ENCODE assay signal across 10 cellular contexts in genomic region chr1:24294228-24294672, GRCh38. TPM values are rescaled to one million over a fixed set of nuclear protein-coding genes. Genes with fewer than 3 reads are reported as not detected.
DNase-seq lines count a peak whose midpoint lies in the region; ATAC-seq and TF ChIP-seq lines count a peak whose summit lies in the region.
"Had no signal": no experiment of that assay in that cellular context is flagged by ENCODE, and none has a peak within 500 bp of the region (broad histone marks: within the 10 kb centered on the region; RNA-seq: fewer than 3 reads in every experiment).

No MANE protein-coding gene starts in this region.

- TF ChIP-seq CTCF in Panc1 (IDR thresholded peaks at IDR 0.05), result no peak
- TF ChIP-seq CTCF in psoas muscle (IDR thresholded peaks at IDR 0.05), result no peak

- DNase-seq in EL (peak; percentile 98), Panc1 (ENCODE audit: low read depth, low spot score) (no peak), fibroblast of gingiva (ENCODE audit: low read depth) (peak; percentile 99), psoas muscle (peak in 1 of 2 donors; percentile 48), midbrain (lab: John Stamatoyannopoulos, UW) (no peak), head of caudate nucleus (no peak)
- DNase-seq: activated CD4-positive, alpha-beta T cell treated with anti-CD3 and anti-CD28 coated beads, Interleukin-2, amount 50 U/mL, for 48 hours; stimulated activated CD4-positive, alpha-beta T cell treated with anti-CD3 and anti-CD28 coated beads, Interleukin-2, amount 100 ng/mL, for 24 hours had no signal

- peak overlapping the region; percentile 25; the same call in 1 of the 2 replicates for H3K27ac ChIP-seq in Panc1 (ENCODE audit: low read length)
- peak overlapping the region; percentile 58 for H3K27ac ChIP-seq in psoas muscle

- in situ Hi-C loops in Panc1 (cut with HindIII; ENCODE audit: low pct_unique_long_range_greater_than_20kb, low sequenced_read_pairs), result no loop called here

- no TSS peak for BruUV-seq in Panc1 (replicated peaks; lab: Mats Ljungman, UMichigan)

- H3K27me3 ChIP-seq in Panc1 (ENCODE audit: control insufficient read depth, insufficient read depth, low read length) (no peaks in the 10 kb centered on the region), psoas muscle (ENCODE audit: insufficient read depth in 3 of 3, low read length in 2 of 3) (peaks cover 0 to 8% (median 0%) of the 10 kb centered on the region in 3 donors)

- CTCF ChIA-PET in Panc1 (lab: Charles Lee), result no interaction called here

- ATAC-seq in Panc1 (no peak), psoas muscle (peak; percentile 69 to 82 (median 76)), HG03469 (IDR thresholded peaks at IDR 0.05; ENCODE audit: unreplicated experiment) (no peak), HG03460 (IDR thresholded peaks at IDR 0.05; ENCODE audit: unreplicated experiment) (no peak)

- intact Hi-C loops in Panc1 (cut with micrococcal nuclease; ENCODE audit: unreplicated experiment), result no loop called here
- intact Hi-C loops in psoas muscle (cut with DNase I), result no loop called here
- intact Hi-C loops in head of caudate nucleus (cut with DNase I), result no loop called here

- H3K9me3 ChIP-seq in Panc1 (ENCODE audit: control insufficient read depth, insufficient read depth, low read depth, low read length) (no peaks in the 10 kb centered on the region), psoas muscle (no peaks in the 10 kb centered on the region)

- H3K4me1 ChIP-seq in Panc1 (ENCODE audit: control insufficient read depth, insufficient read depth, low read length) (peaks cover 15% of the 10 kb centered on the region), psoas muscle (peaks cover 3% of the 10 kb centered on the region)

- 75 to 83% (median 78%) methylated on average over 9 of the region's 9 CpGs for WGBS in psoas muscle, 3 donors

- H3K36me3 ChIP-seq in Panc1 (ENCODE audit: control insufficient read depth, insufficient read depth, low read length), result no peaks in the 10 kb centered on the region
- no peaks in the 10 kb centered on the region for H3K36me3 ChIP-seq in psoas muscle (ENCODE audit: insufficient read depth in 1 of 2, low read depth in 1 of 2)

- H3K4me3 ChIP-seq in Panc1 (ENCODE audit: low read depth in 2 of 2, low read length in 2 of 2) (no peak overlapping the region), psoas muscle (no peak overlapping the region)

- POLR2A ChIA-PET in Panc1 (lab: Charles Lee), result no interaction called here

RNA-seq across cellular contexts. Expression of gene GRHL3, which starts 24.9 kb away (rescaled TPM):
- total RNA-seq in Panc1 (2021; ENCODE audit: unreplicated experiment) (16.7 TPM), psoas muscle (under 1 TPM in 1 of 4 donors, not detected in 3; 0.30 TPM)
- polyA plus RNA-seq in Panc1 (2012; ENCODE audit: insufficient read length), result 23.1 TPM
- under 1 TPM in 1 of 3 donors, not detected in 2; 0.08 TPM for polyA plus RNA-seq in psoas muscle

Comparison
In these comparisons a context has a peak if more than half of its experiments do, and no peak if none do; other contexts are left out.
1. DNase-seq: peak in EL (single experiment) and fibroblast of gingiva (single experiment); none in Panc1 (single experiment), midbrain (single experiment) and head of caudate nucleus (0 of 42).
2. ATAC-seq: peak in psoas muscle (4 of 4); none in Panc1 (single experiment), HG03469 (single experiment) and HG03460 (single experiment).
3. RNA of gene GRHL3, which starts 24.9 kb away (total RNA-seq): 16.7 TPM in Panc1 (single experiment); 0.30 TPM in psoas muscle; every median in the first group is over 10 times any median in the second.